ENCODE assay signal across 8 cellular contexts in the genomic region with DNA sequence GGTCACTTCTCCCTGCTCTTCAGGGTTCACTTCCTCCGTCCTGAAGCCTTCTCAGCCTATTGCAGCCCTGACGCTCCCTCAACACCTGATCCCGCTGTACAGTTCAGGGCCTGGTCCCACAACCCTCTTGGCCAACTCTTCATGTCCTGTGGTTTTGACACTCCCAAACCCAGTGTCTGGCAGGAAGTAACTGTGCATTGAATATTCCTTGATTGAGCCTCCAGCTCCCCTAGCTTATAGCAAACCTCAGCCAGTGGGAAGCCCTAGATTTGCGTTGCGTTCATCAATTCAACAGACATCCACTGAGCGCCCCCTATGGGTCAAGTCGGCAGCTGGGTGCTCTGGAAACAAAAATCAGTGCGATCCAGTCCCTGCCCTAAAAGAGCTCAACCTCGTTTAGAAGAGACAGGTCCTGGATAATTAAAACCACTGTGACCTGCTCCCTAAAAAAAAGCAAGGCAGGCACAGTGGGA. TPM values are rescaled to one million over a fixed set of nuclear protein-coding genes. Genes with fewer than 3 reads are reported as not detected.
A peak's percentile ranks its signal among the peaks of the same experiment; 100 is the strongest.
DNase-seq lines count a peak whose midpoint lies in the region; ATAC-seq and TF ChIP-seq lines count a peak whose summit lies in the region.
"Had no signal": no experiment of that assay in that cellular context is flagged by ENCODE, and none has a peak within 500 bp of the region (broad histone marks: within the 10 kb centered on the region; RNA-seq: fewer than 3 reads in every experiment).

No MANE protein-coding gene starts in this region.

- TF ChIP-seq CTCF in GM12865 (IDR thresholded peaks at IDR 0.05; ENCODE audit: insufficient read depth, low read depth, low read length, missing control alignments): peak; percentile 71
- peak; percentile 79 for TF ChIP-seq CTCF in fibroblast of the aortic adventitia (IDR thresholded peaks at IDR 0.05; ENCODE audit: insufficient read depth, low read length)
- peak; percentile 90 for TF ChIP-seq CTCF in neural cell (IDR thresholded peaks at IDR 0.05; ENCODE audit: poor library complexity, severe bottlenecking)
- TF ChIP-seq CTCF in type B pancreatic cell (conservative IDR thresholded peaks at IDR 0.05): peak; percentile 90

- H3K27ac Mint-ChIP-seq in type B pancreatic cell: no peak overlapping the region

- DNase-seq in GM12865 (ENCODE audit: low read depth) (peak; percentile 65), MV-4-11 (lab: John Stamatoyannopoulos, UW) (peak; percentile 100), activated T-cell treated with anti-CD3 and anti-CD28 coated beads for 4 hours (peak; percentile 21), fibroblast of the aortic adventitia (ENCODE audit: low read depth) (peak; percentile 74), type B pancreatic cell (ENCODE audit: extremely low spot score, unreplicated experiment) (no peak)

- H3K27me3 Mint-ChIP-seq in type B pancreatic cell: peaks cover 3% of the 10 kb centered on the region
- H3K27me3 Mint-ChIP-seq: central memory CD8-positive, alpha-beta T cell had no signal

- H3K27ac ChIP-seq in neural cell (ENCODE audit: low read length): no peak overlapping the region

- H3K9me3 ChIP-seq in neural cell (ENCODE audit: low read length): no peaks in the 10 kb centered on the region

- no peak overlapping the region for H3K4me3 ChIP-seq in GM12865 (ENCODE audit: low read depth, low read length)
- no peak overlapping the region for H3K4me3 ChIP-seq in fibroblast of the aortic adventitia (ENCODE audit: low read depth, low read length)
- H3K4me3 ChIP-seq in neural cell (ENCODE audit: low read length): no peak overlapping the region

- peaks cover 6% of the 10 kb centered on the region for H3K4me1 Mint-ChIP-seq in type B pancreatic cell (ENCODE audit: unreplicated experiment)

- no peaks in the 10 kb centered on the region for H3F3A ChIP-seq in neural cell (ENCODE audit: insufficient read depth, low read length, poor library complexity, severe bottlenecking)

- H3K4me3 Mint-ChIP-seq in type B pancreatic cell: peak overlapping the region; percentile 74
- H3K4me3 Mint-ChIP-seq: central memory CD8-positive, alpha-beta T cell had no signal

- H3K4me2 ChIP-seq in neural cell (ENCODE audit: low read length): no peak overlapping the region

- H3K9me3 Mint-ChIP-seq in type B pancreatic cell: no peaks in the 10 kb centered on the region
- H3K9me3 Mint-ChIP-seq: central memory CD8-positive, alpha-beta T cell had no signal

- H3K79me2 ChIP-seq in neural cell (replicated peaks; ENCODE audit: insufficient read depth, low read length): no peaks in the 10 kb centered on the region

- no peaks in the 10 kb centered on the region for H3K9me2 ChIP-seq in neural cell (ENCODE audit: insufficient read depth, low read length)

- no peaks in the 10 kb centered on the region for H3K36me3 ChIP-seq in neural cell (ENCODE audit: insufficient read depth, low read length)

- ATAC-seq in GM21723 (IDR thresholded peaks at IDR 0.05; ENCODE audit: unreplicated experiment): no peak

- H3K9ac ChIP-seq in neural cell (ENCODE audit: low read length): no peak overlapping the region

- H3K36me3 Mint-ChIP-seq in type B pancreatic cell: peaks cover 22% of the 10 kb centered on the region

- TF ChIP-seq RAD21 in neural cell (conservative IDR thresholded peaks at IDR 0.05): peak; percentile 83

- H3K27me3 ChIP-seq in neural cell (ENCODE audit: insufficient read depth, low read depth, low read length): peaks cover 14% of the 10 kb centered on the region

- no peaks in the 10 kb centered on the region for H4K20me1 ChIP-seq in neural cell (ENCODE audit: insufficient read depth)

- H2AFZ ChIP-seq in neural cell (ENCODE audit: low read depth, low read length): no peak overlapping the region

- TF ChIP-seq EP300 in neural cell (conservative IDR thresholded peaks at IDR 0.05; ENCODE audit: poor library complexity, severe bottlenecking): no peak

TF ChIP-seq in neural cell, 6 proteins besides CTCF, POLR2A, EP300 and RAD21:
- TF ChIP-seq SMC3 (conservative IDR thresholded peaks at IDR 0.05; ENCODE audit: poor library complexity) (peak; percentile 83), TAF1 (IDR thresholded peaks at IDR 0.05; ENCODE audit: low read depth) (no peak)
- TF ChIP-seq, protein P1, sequence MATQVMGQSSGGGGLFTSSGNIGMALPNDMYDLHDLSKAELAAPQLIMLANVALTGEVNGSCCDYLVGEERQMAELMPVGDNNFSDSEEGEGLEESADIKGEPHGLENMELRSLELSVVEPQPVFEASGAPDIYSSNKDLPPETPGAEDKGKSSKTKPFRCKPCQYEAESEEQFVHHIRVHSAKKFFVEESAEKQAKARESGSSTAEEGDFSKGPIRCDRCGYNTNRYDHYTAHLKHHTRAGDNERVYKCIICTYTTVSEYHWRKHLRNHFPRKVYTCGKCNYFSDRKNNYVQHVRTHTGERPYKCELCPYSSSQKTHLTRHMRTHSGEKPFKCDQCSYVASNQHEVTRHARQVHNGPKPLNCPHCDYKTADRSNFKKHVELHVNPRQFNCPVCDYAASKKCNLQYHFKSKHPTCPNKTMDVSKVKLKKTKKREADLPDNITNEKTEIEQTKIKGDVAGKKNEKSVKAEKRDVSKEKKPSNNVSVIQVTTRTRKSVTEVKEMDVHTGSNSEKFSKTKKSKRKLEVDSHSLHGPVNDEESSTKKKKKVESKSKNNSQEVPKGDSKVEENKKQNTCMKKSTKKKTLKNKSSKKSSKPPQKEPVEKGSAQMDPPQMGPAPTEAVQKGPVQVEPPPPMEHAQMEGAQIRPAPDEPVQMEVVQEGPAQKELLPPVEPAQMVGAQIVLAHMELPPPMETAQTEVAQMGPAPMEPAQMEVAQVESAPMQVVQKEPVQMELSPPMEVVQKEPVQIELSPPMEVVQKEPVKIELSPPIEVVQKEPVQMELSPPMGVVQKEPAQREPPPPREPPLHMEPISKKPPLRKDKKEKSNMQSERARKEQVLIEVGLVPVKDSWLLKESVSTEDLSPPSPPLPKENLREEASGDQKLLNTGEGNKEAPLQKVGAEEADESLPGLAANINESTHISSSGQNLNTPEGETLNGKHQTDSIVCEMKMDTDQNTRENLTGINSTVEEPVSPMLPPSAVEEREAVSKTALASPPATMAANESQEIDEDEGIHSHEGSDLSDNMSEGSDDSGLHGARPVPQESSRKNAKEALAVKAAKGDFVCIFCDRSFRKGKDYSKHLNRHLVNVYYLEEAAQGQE (IDR thresholded peaks at IDR 0.05; ENCODE audit: borderline replicate concordance): no peak
TF ChIP-seq in neural cell: peak in this region for 1.

RNA-seq across cellular contexts. Expression of a gene that starts 13.5 kb away (rescaled TPM):
- total RNA-seq in fibroblast of the aortic adventitia (ENCODE audit: low replicate concordance) (2.1 and 3.8 TPM in 2 replicates), type B pancreatic cell (ENCODE audit: low replicate concordance) (2.6 and 6.0 TPM in 2 replicates)
- polyA plus RNA-seq in neural cell: 10.3 TPM in 2 replicates
- 9.0 and 10.7 TPM in 2 replicates for polyA minus RNA-seq in neural cell

RNA-seq across cellular contexts. Expression of a gene that starts 24.9 kb away (rescaled TPM):
- total RNA-seq in fibroblast of the aortic adventitia (ENCODE audit: low replicate concordance) (not detected in 2 replicates), type B pancreatic cell (ENCODE audit: low replicate concordance) (not detected in 2 replicates)
- not detected in 2 replicates for polyA plus RNA-seq in neural cell
- not detected in 2 replicates for polyA minus RNA-seq in neural cell

RNA-seq across cellular contexts. Expression of a gene that starts 32.2 kb away (rescaled TPM):
- total RNA-seq in fibroblast of the aortic adventitia (ENCODE audit: low replicate concordance): 15.7 and 41.9 TPM in 2 replicates
- 46.8 and 47.5 TPM in 2 replicates for polyA plus RNA-seq in neural cell
- 45.3 and 46.5 TPM in 2 replicates for polyA minus RNA-seq in neural cell
- 22.2 and 38.9 TPM in 2 replicates for total RNA-seq in type B pancreatic cell (ENCODE audit: low replicate concordance)

RNA-seq across cellular contexts. Expression of a gene that starts 33.7 kb away (rescaled TPM):
- total RNA-seq in fibroblast of the aortic adventitia (ENCODE audit: low replicate concordance) (1.7 and 1.9 TPM in 2 replicates), type B pancreatic cell (ENCODE audit: low replicate concordance) (0.33 and 4.0 TPM in 2 replicates)
- not detected in 2 replicates for polyA plus RNA-seq in neural cell
- not detected in 2 replicates for polyA minus RNA-seq in neural cell

RNA-seq across cellular contexts. Expression of a gene that starts 56.3 kb away (rescaled TPM):
- total RNA-seq in fibroblast of the aortic adventitia (ENCODE audit: low replicate concordance): not detected in 2 replicates
- not detected in 2 replicates for polyA plus RNA-seq in neural cell
- polyA minus RNA-seq in neural cell: not detected in 2 replicates
- 1.2 and 5.7 TPM in 2 replicates for total RNA-seq in type B pancreatic cell (ENCODE audit: low replicate concordance)
